In the genomic region with DNA sequence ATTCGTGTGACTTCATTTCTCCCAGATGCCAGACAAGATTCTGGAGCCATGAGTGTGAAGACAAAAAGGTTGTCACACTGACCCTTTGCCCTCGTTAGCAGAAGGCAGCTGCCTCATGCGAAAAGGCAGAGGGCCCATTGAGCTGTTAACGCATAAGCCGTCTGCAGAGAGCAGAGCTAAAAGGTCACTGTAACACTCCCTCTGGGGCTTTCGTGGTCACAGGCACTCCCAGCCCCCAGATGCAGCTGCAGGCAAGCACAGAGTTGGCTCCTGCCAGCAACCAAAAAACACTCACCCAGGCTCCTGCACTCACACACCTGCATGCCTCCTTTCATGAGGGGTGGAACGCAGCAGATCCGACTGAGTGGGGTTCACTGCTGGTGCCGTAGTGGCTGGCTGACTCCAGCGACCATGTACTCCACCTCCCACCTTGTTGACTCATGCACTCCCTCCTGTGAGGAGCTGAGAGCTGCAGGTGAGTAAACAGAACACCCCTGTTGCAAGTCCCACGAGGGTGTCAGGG, we compare ENCODE assay signal across 10 cellular contexts.
DNase-seq lines count a peak whose midpoint lies in the region; ATAC-seq, FAIRE-seq and TF ChIP-seq lines count a peak whose summit lies in the region.
"Had no signal": no experiment of that assay in that cellular context is flagged by ENCODE, and none has a peak within 500 bp of the region (broad histone marks: within the 10 kb centered on the region; RNA-seq: fewer than 3 reads in every experiment).

No MANE protein-coding gene starts in this region.

- H3K36me3 ChIP-seq in OCI-LY1 (ENCODE audit: insufficient read depth, low read length) (no peaks in the 10 kb centered on the region; the same call in 1 of the 2 replicates), mucosa of descending colon (ENCODE audit: low read depth) (no peaks in the 10 kb centered on the region), PC-9 (ENCODE audit: low read depth) (no peaks in the 10 kb centered on the region)

- H3K27me3 ChIP-seq in OCI-LY1 (ENCODE audit: insufficient read depth, low read length) (no peaks in the 10 kb centered on the region), PC-9 (ENCODE audit: insufficient read depth, low read depth) (no peaks in the 10 kb centered on the region)

- peak; percentile 48 for FAIRE-seq in GM18507 (lab: Jason Lieb, UNC)
- FAIRE-seq: TTC549 had no signal

- POLR2A ChIA-PET in PC-9 (lab: Charles Lee; ENCODE audit: unreplicated experiment), result no interaction called here

- peaks cover 25% of the 10 kb centered on the region for H3K4me1 ChIP-seq in OCI-LY1 (ENCODE audit: insufficient read depth, low read length, severe bottlenecking)
- H3K4me1 ChIP-seq in mucosa of descending colon (ENCODE audit: low read depth), result no peaks in the 10 kb centered on the region
- no peaks in the 10 kb centered on the region for H3K4me1 ChIP-seq in PC-9 (replicated peaks; ENCODE audit: insufficient read depth)

- no TSS peak for BruUV-seq in PC-9 (replicated peaks; lab: Mats Ljungman, UMichigan)

- ATAC-seq in mucosa of descending colon, result peak; percentile 27
- no peak for ATAC-seq in GM21717 (IDR thresholded peaks at IDR 0.05; ENCODE audit: unreplicated experiment)

- H3K4me3 ChIP-seq in OCI-LY1 (ENCODE audit: low read depth, low read length, poor library complexity, severe bottlenecking) (no peak overlapping the region), mucosa of descending colon (no peak overlapping the region), PC-9 (no peak overlapping the region)

- DNase-seq in GM18507 (ENCODE audit: extremely low spot score, insufficient read length, low read depth) (no peak), HT1080 (ENCODE audit: low read depth) (peak; percentile 13), mucosa of descending colon (no peak), NCI-H446 treated with DMSO at 0.1 percent for 48 hours (lab: John Stamatoyannopoulos, UW) (no peak), hypothalamus (lab: John Stamatoyannopoulos, UW) (no peak), PC-9 (no peak)
- DNase-seq: aorta had no signal

- no peak overlapping the region; the same call in 1 of the 2 replicates for H3K9ac ChIP-seq in OCI-LY1 (ENCODE audit: low read length)

- H3K9me2 ChIP-seq in OCI-LY1 (ENCODE audit: low read depth, low read length), result no peaks in the 10 kb centered on the region
- no peaks in the 10 kb centered on the region for H3K9me2 ChIP-seq in PC-9 (ENCODE audit: insufficient read depth)

- H3K9me3 ChIP-seq in OCI-LY1 (ENCODE audit: low read length), result peaks cover 20% of the 10 kb centered on the region; the same call in 1 of the 2 replicates
- no peaks in the 10 kb centered on the region for H3K9me3 ChIP-seq in mucosa of descending colon
- H3K9me3 ChIP-seq in PC-9 (ENCODE audit: insufficient read depth, low read depth), result no peaks in the 10 kb centered on the region

- H3K27ac ChIP-seq in OCI-LY1 (ENCODE audit: low read depth, low read length, poor library complexity, severe bottlenecking) (peak overlapping the region; percentile 79), PC-9 (no peak overlapping the region)

- H3F3A ChIP-seq in OCI-LY1 (ENCODE audit: insufficient read depth, low read length) (no peaks in the 10 kb centered on the region), PC-9 (ENCODE audit: insufficient read depth, low read depth) (no peaks in the 10 kb centered on the region)

- no peaks in the 10 kb centered on the region for H3K79me2 ChIP-seq in OCI-LY1 (ENCODE audit: insufficient read depth, low read length)
- no peaks in the 10 kb centered on the region for H3K79me2 ChIP-seq in PC-9 (ENCODE audit: low read depth)

- TF ChIP-seq CTCF in OCI-LY1 (IDR thresholded peaks at IDR 0.05; ENCODE audit: low read length) (no peak), mucosa of descending colon (IDR thresholded peaks at IDR 0.05) (no peak), PC-9 (conservative IDR thresholded peaks at IDR 0.05) (no peak)

- intact Hi-C loops in mucosa of descending colon (cut with DNase I, micrococcal nuclease) (no loop called here), PC-9 (cut with micrococcal nuclease; ENCODE audit: unreplicated experiment) (no loop called here)

- CTCF ChIA-PET in PC-9 (lab: Charles Lee), result no interaction called here

- H4K20me1 ChIP-seq in OCI-LY1 (ENCODE audit: insufficient read depth, low read length) (no peaks in the 10 kb centered on the region), PC-9 (ENCODE audit: insufficient read depth) (no peaks in the 10 kb centered on the region)

- H2AFZ ChIP-seq in OCI-LY1 (ENCODE audit: low read length) (no peak overlapping the region), PC-9 (no peak overlapping the region)

- peak overlapping the region; percentile 38; the same call in 1 of the 2 replicates for H3K4me2 ChIP-seq in OCI-LY1 (ENCODE audit: low read length)
- H3K4me2 ChIP-seq in PC-9, result no peak overlapping the region
